In the genomic region with DNA sequence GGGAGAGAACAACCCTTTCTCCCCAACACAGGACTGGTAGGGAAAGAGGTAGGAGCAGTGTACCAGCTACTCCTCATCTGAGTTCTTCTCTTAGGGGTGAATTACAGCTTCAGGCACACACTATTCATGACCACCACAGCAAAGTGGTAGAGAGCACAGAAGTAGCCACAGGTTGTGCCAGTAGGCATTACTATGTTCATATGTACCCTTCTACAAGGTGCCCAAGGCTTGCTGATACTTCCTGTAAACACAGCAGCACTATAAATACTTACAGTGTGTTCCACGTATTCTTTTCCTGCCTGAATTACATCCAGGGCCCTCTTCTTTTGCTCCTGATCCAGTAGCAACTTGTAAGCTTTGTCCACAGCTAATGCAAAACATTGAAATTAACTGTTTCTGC, we compare ENCODE assay signal across 17 cellular contexts.
"Had no signal": no experiment of that assay in that cellular context is flagged by ENCODE, and none has a peak within 500 bp of the region (broad histone marks: within the 10 kb centered on the region; RNA-seq: fewer than 3 reads in every experiment).

No MANE protein-coding gene starts in this region.

- H3K27me3 Mint-ChIP-seq: activated CD4-positive, alpha-beta T cell treated with anti-CD3 and anti-CD28 coated beads, Interleukin-2, amount 10 ng/mL, durations not matched to agents 7 days and 5 days; stimulated activated naive B cell treated with anti-CD40 and anti-IgM and Interleukin-4, amounts not matched to agents 10 μg/mL and 1 μg/mL and 100 μg/mL, for 72 hours had no signal

- H3K9me3 Mint-ChIP-seq: activated CD4-positive, alpha-beta T cell treated with anti-CD3 and anti-CD28 coated beads, Interleukin-2, amount 10 ng/mL, durations not matched to agents 7 days and 5 days; stimulated activated naive B cell treated with anti-CD40 and anti-IgM and Interleukin-4, amounts not matched to agents 10 μg/mL and 1 μg/mL and 100 μg/mL, for 72 hours had no signal

- H3K9me3 ChIP-seq: gastroesophageal sphincter, heart right ventricle, left lung, pancreas, tibial artery had no signal

- ATAC-seq: esophagus mucosa; gastroesophageal sphincter; heart right ventricle; pancreas; sciatic nerve; stimulated activated naive B cell treated with anti-CD40 and anti-IgM and Interleukin-4, amounts not matched to agents 10 μg/mL and 1 μg/mL and 100 μg/mL, for 72 hours had no signal

- H3K27ac Mint-ChIP-seq: activated CD4-positive, alpha-beta T cell treated with anti-CD3 and anti-CD28 coated beads, Interleukin-2, amount 10 ng/mL, durations not matched to agents 7 days and 5 days; activated CD8-positive, alpha-beta T cell treated with anti-CD3 and anti-CD28 coated beads, Interleukin-2, amount 10 ng/mL, durations not matched to agents 7 days and 5 days; stimulated activated naive B cell treated with anti-CD40 and anti-IgM and Interleukin-4, amounts not matched to agents 10 μg/mL and 1 μg/mL and 100 μg/mL, for 72 hours had no signal

- H3K4me1 Mint-ChIP-seq: stimulated activated naive B cell treated with anti-CD40 and anti-IgM and Interleukin-4, amounts not matched to agents 10 μg/mL and 1 μg/mL and 100 μg/mL, for 72 hours had no signal

- DNase-seq: activated CD4-positive, alpha-beta T cell treated with anti-CD3 and anti-CD28 coated beads, Interleukin-2, amount 10 ng/mL, durations not matched to agents 7 days and 5 days; activated CD8-positive, alpha-beta memory T cell treated with anti-CD3 and anti-CD28 coated beads, Interleukin-2, amount 50 U/mL, for 4 hours; activated CD8-positive, alpha-beta T cell treated with anti-CD3 and anti-CD28 coated beads, Interleukin-2, amount 10 ng/mL, durations not matched to agents 7 days and 5 days; activated effector memory CD4-positive, alpha-beta T cell treated with anti-CD3 and anti-CD28 coated beads, Interleukin-2, amount 50 U/mL, for 16 hours; activated naive CD4-positive, alpha-beta T cell treated with anti-CD3 and anti-CD28 coated beads, Interleukin-2, amount 50 U/mL, for 16 hours; activated T-cell treated with anti-CD3 and anti-CD28 coated beads, Interleukin-2, amount 50 U/mL, for 48 hours; aorta; brain microvascular endothelial cell; heart right ventricle; left lung; pancreas; stimulated activated naive B cell treated with anti-CD40 and anti-IgM and Interleukin-4, amounts not matched to agents 10 μg/mL and 1 μg/mL and 100 μg/mL, for 72 hours; tibial artery had no signal

- H3K27me3 ChIP-seq: brain microvascular endothelial cell, gastroesophageal sphincter, heart right ventricle, left lung, pancreas, tibial artery had no signal

- H3K4me3 Mint-ChIP-seq: activated CD4-positive, alpha-beta T cell treated with anti-CD3 and anti-CD28 coated beads, Interleukin-2, amount 10 ng/mL, durations not matched to agents 7 days and 5 days; activated CD8-positive, alpha-beta T cell treated with anti-CD3 and anti-CD28 coated beads, Interleukin-2, amount 10 ng/mL, durations not matched to agents 7 days and 5 days; stimulated activated naive B cell treated with anti-CD40 and anti-IgM and Interleukin-4, amounts not matched to agents 10 μg/mL and 1 μg/mL and 100 μg/mL, for 72 hours had no signal

- H3K27ac ChIP-seq: brain microvascular endothelial cell, coronary artery, gastroesophageal sphincter, heart right ventricle, left lung, pancreas, tibial artery had no signal

- H3K4me3 ChIP-seq: coronary artery, gastroesophageal sphincter, heart right ventricle, left lung, pancreas, tibial artery had no signal

- H3K4me1 ChIP-seq: gastroesophageal sphincter, tibial artery had no signal
